1 cellular context compared by ENCODE assay signal in the genomic region with DNA sequence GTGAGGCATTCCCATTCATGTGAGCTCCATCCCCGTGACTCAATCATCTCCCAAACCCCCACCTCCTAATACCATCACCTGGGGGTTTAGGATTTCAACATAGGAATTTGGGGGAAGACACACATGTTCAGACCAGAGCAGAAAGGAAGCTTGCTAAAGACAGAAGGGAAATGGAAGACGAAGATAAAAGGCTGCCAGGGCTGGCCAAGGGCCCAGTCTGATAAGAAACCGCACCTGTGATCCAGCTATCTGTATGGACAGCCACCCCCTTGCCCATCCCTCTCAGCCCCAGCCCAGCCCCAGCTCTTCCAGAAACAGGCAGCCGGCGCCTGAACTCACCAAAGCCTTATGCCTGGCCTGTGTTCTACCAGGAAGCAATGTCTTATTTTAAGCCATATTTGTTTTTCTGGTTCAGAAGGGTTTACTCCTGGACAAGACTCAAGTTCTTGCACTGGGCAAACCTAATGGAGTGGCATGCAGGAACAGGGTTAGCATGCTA.
TF ChIP-seq lines count a peak whose summit lies in the region.

No MANE protein-coding gene starts in this region.

TF ChIP-seq in SK-N-SH treated with all-trans-retinoic acid at 6 μM for 48 hours, 23 proteins besides CTCF, POLR2A, EP300 and RAD21 (continued from another document):
- TF ChIP-seq, protein P1, sequence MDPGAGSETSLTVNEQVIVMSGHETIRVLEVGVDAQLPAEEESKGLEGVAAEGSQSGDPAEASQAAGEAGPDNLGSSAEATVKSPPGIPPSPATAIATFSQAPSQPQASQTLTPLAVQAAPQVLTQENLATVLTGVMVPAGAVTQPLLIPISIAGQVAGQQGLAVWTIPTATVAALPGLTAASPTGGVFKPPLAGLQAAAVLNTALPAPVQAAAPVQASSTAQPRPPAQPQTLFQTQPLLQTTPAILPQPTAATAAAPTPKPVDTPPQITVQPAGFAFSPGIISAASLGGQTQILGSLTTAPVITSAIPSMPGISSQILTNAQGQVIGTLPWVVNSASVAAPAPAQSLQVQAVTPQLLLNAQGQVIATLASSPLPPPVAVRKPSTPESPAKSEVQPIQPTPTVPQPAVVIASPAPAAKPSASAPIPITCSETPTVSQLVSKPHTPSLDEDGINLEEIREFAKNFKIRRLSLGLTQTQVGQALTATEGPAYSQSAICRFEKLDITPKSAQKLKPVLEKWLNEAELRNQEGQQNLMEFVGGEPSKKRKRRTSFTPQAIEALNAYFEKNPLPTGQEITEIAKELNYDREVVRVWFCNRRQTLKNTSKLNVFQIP (CRISPR knock-in tag; IDR thresholded peaks at IDR 0.05; ENCODE audit: borderline replicate concordance, low read depth): no peak
- TF ChIP-seq, protein P2, sequence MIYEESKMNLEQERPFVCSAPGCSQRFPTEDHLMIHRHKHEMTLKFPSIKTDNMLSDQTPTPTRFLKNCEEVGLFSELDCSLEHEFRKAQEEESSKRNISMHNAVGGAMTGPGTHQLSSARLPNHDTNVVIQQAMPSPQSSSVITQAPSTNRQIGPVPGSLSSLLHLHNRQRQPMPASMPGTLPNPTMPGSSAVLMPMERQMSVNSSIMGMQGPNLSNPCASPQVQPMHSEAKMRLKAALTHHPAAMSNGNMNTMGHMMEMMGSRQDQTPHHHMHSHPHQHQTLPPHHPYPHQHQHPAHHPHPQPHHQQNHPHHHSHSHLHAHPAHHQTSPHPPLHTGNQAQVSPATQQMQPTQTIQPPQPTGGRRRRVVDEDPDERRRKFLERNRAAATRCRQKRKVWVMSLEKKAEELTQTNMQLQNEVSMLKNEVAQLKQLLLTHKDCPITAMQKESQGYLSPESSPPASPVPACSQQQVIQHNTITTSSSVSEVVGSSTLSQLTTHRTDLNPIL (CRISPR knock-in tag; IDR thresholded peaks at IDR 0.05; ENCODE audit: low read depth): no peak
- TF ChIP-seq CSDC2 (CRISPR knock-in tag; IDR thresholded peaks at IDR 0.05) (no peak), BACH2 (CRISPR knock-in tag; IDR thresholded peaks at IDR 0.05; ENCODE audit: borderline replicate concordance) (no peak), ZNF565 (CRISPR knock-in tag; conservative IDR thresholded peaks at IDR 0.05; ENCODE audit: low read depth) (no peak), ARNTL (CRISPR knock-in tag; IDR thresholded peaks at IDR 0.05; ENCODE audit: borderline replicate concordance, low read depth) (no peak), ZNF70 (CRISPR knock-in tag; IDR thresholded peaks at IDR 0.05) (no peak), TCF4 (CRISPR knock-in tag; IDR thresholded peaks at IDR 0.05; ENCODE audit: borderline replicate concordance) (no peak; the same call in 1 of the 2 replicates), ZNF8 (CRISPR knock-in tag; IDR thresholded peaks at IDR 0.05) (no peak), ESRRG (CRISPR knock-in tag; IDR thresholded peaks at IDR 0.05) (no peak), RARB (CRISPR knock-in tag; IDR thresholded peaks at IDR 0.05) (no peak), OSR1 (CRISPR knock-in tag; IDR thresholded peaks at IDR 0.05) (no peak), ZC3H10 (CRISPR knock-in tag; IDR thresholded peaks at IDR 0.05) (no peak), SNAI2 (CRISPR knock-in tag; IDR thresholded peaks at IDR 0.05) (no peak), ZFP30 (CRISPR knock-in tag; IDR thresholded peaks at IDR 0.05) (no peak)
- TF ChIP-seq, protein P3, sequence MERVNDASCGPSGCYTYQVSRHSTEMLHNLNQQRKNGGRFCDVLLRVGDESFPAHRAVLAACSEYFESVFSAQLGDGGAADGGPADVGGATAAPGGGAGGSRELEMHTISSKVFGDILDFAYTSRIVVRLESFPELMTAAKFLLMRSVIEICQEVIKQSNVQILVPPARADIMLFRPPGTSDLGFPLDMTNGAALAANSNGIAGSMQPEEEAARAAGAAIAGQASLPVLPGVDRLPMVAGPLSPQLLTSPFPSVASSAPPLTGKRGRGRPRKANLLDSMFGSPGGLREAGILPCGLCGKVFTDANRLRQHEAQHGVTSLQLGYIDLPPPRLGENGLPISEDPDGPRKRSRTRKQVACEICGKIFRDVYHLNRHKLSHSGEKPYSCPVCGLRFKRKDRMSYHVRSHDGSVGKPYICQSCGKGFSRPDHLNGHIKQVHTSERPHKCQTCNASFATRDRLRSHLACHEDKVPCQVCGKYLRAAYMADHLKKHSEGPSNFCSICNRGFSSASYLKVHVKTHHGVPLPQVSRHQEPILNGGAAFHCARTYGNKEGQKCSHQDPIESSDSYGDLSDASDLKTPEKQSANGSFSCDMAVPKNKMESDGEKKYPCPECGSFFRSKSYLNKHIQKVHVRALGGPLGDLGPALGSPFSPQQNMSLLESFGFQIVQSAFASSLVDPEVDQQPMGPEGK (CRISPR knock-in tag; IDR thresholded peaks at IDR 0.05; ENCODE audit: borderline replicate concordance): no peak
